ENCODE assay signal across 10 cellular contexts in genomic region chr12:21940549-21940948, GRCh38. TPM values are rescaled to one million over a fixed set of nuclear protein-coding genes. Genes with fewer than 3 reads are reported as not detected.
DNase-seq lines count a peak whose midpoint lies in the region; FAIRE-seq and TF ChIP-seq lines count a peak whose summit lies in the region.
"Had no signal": no experiment of that assay in that cellular context is flagged by ENCODE, and none has a peak within 500 bp of the region (broad histone marks: within the 10 kb centered on the region; RNA-seq: fewer than 3 reads in every experiment).

No MANE protein-coding gene starts in this region.

- H3K4me1 ChIP-seq in smooth muscle cell (ENCODE audit: low read depth), result peaks cover 6% of the 10 kb centered on the region

- H2AFZ ChIP-seq in smooth muscle cell (ENCODE audit: low read depth), result peak overlapping the region; percentile 78

- WGBS in smooth muscle cell (ENCODE audit: low lambda C conversion rate), result 22% methylated on average over 6 of the region's 6 CpGs

- in situ Hi-C loops in astrocyte of the cerebellum (cut with HindIII; ENCODE audit: low sequenced_read_pairs), result no loop called here

- H3K9me3 ChIP-seq in smooth muscle cell (replicated peaks; ENCODE audit: low read depth), result no peaks in the 10 kb centered on the region

- H3K27ac ChIP-seq in smooth muscle cell (ENCODE audit: low read depth) (no peak overlapping the region), substantia nigra (ENCODE audit: low read depth, low read length, poor library complexity, severe bottlenecking) (no peak overlapping the region)
- H3K27ac ChIP-seq: 22Rv1 had no signal

- H3K36me3 ChIP-seq in smooth muscle cell (ENCODE audit: low read depth), result no peaks in the 10 kb centered on the region

- peaks cover 58% of the 10 kb centered on the region for H3K27me3 ChIP-seq in smooth muscle cell (ENCODE audit: low read depth)

- peak; percentile 60 for FAIRE-seq in islet of Langerhans (lab: Jason Lieb, UNC)
- FAIRE-seq: GM12892 had no signal

- H3F3A ChIP-seq in smooth muscle cell (ENCODE audit: low read depth), result no peaks in the 10 kb centered on the region

- H3K4me2 ChIP-seq in smooth muscle cell, result peak overlapping the region; percentile 86

- H4K20me1 ChIP-seq in smooth muscle cell (ENCODE audit: low read depth), result no peaks in the 10 kb centered on the region

- TF ChIP-seq CTCF in astrocyte of the cerebellum (IDR thresholded peaks at IDR 0.05; ENCODE audit: low read depth, low read length, missing control alignments) (no peak), smooth muscle cell (IDR thresholded peaks at IDR 0.05; ENCODE audit: borderline replicate concordance, insufficient read depth, poor library complexity, severe bottlenecking) (no peak)

- DNase-seq in NCI-H2171 treated with DMSO at 0.1 percent for 48 hours (lab: John Stamatoyannopoulos, UW) (peak; percentile 63), NCI-H2171 (lab: John Stamatoyannopoulos, UW) (no peak), astrocyte of the cerebellum (ENCODE audit: low read depth) (no peak), smooth muscle cell (lab: John Stamatoyannopoulos, UW; ENCODE audit: unreplicated experiment) (no peak), substantia nigra (lab: John Stamatoyannopoulos, UW) (no peak), mesenteric fat pad (ENCODE audit: low spot score) (no peak), NOMO-1 treated with DMSO at 0.1 percent for 48 hours (lab: John Stamatoyannopoulos, UW; ENCODE audit: unreplicated experiment) (no peak)

- H3K4me3 ChIP-seq in astrocyte of the cerebellum (ENCODE audit: low read depth, low read length), result peak overlapping the region; percentile 49
- H3K4me3 ChIP-seq in smooth muscle cell, result peak overlapping the region; percentile 55

- no peak overlapping the region for H3K9ac ChIP-seq in smooth muscle cell (ENCODE audit: low read depth)

- no peaks in the 10 kb centered on the region for H3K79me2 ChIP-seq in smooth muscle cell (ENCODE audit: low read depth)

RNA-seq across cellular contexts. Expression of gene ABCC9, which starts 0.7 kb away (rescaled TPM):
- total RNA-seq in smooth muscle cell, result 0.22 and 0.45 TPM in 2 replicates
- polyA plus RNA-seq in smooth muscle cell, result not detected in 2 replicates
- 55.1 TPM for total RNA-seq in mesenteric fat pad

Comparison
In these comparisons a context has a peak if more than half of its experiments do, and no peak if none do; other contexts are left out.
1. RNA of gene ABCC9, which starts 0.7 kb away (total RNA-seq): 55.1 TPM in mesenteric fat pad (single experiment); 0.22 to 0.45 TPM in smooth muscle cell; every median in the first group is over 10 times any median in the second.